8 cellular contexts compared by ENCODE assay signal in genomic region chr5:16616536-16617271, GRCh38. TPM values are rescaled to one million over a fixed set of nuclear protein-coding genes. Genes with fewer than 3 reads are reported as not detected.
DNase-seq lines count a peak whose midpoint lies in the region; ATAC-seq and TF ChIP-seq lines count a peak whose summit lies in the region.

Gene RETREG1 (minus strand): TSS chr5:16616997. CDS start chr5:16616971, 26 bp downstream.

- H3K4me1 Mint-ChIP-seq in activated T-cell treated with anti-CD3 and anti-CD28 coated beads, Interleukin-2, amount 50 U/mL, for 4 hours (ENCODE audit: low read depth) = peaks cover 36% of the 10 kb centered on the region
- H3K4me1 Mint-ChIP-seq in nephron = peaks cover 11% of the 10 kb centered on the region

- H3K9me3 Mint-ChIP-seq in activated T-cell treated with anti-CD3 and anti-CD28 coated beads, Interleukin-2, amount 50 U/mL, for 4 hours = no peaks in the 10 kb centered on the region
- no peaks in the 10 kb centered on the region for H3K9me3 Mint-ChIP-seq in nephron

- H3K36me3 Mint-ChIP-seq in activated T-cell treated with anti-CD3 and anti-CD28 coated beads, Interleukin-2, amount 50 U/mL, for 4 hours (ENCODE audit: insufficient read depth) = no peaks in the 10 kb centered on the region
- H3K36me3 Mint-ChIP-seq in nephron (ENCODE audit: low read depth) = peaks cover 3% of the 10 kb centered on the region

- H3K4me3 Mint-ChIP-seq in activated T-cell treated with anti-CD3 and anti-CD28 coated beads, Interleukin-2, amount 50 U/mL, for 4 hours = peak within 1 kb of the TSS; percentile 93
- H3K4me3 Mint-ChIP-seq in nephron = peak within 1 kb of the TSS; percentile 87 to 91 (median 91)

- no peaks in the 10 kb centered on the region for H3K27me3 Mint-ChIP-seq in activated T-cell treated with anti-CD3 and anti-CD28 coated beads, Interleukin-2, amount 50 U/mL, for 4 hours (ENCODE audit: low read depth)
- H3K27me3 Mint-ChIP-seq in nephron (ENCODE audit: low read depth) = peaks cover 38% of the 10 kb centered on the region

- peak; percentile 57 for ATAC-seq in HG02943 (IDR thresholded peaks at IDR 0.05; ENCODE audit: low read depth, unreplicated experiment)
- ATAC-seq in activated T-cell treated with anti-CD3 and anti-CD28 coated beads, Interleukin-2, amount 50 U/mL, for 4 hours = peak; percentile 83 to 86
- peak; percentile 82 for ATAC-seq in stimulated activated naive CD8-positive, alpha-beta T cell treated with anti-CD3 and anti-CD28 coated beads, Interleukin-15, Interleukin-2, amounts not matched to agents 100 U/mL and 50 U/mL, for 24 hours

- H3K27ac Mint-ChIP-seq in nephron = peak within 1 kb of the TSS; percentile 40 to 79 (median 78)

- peak; percentile 83 to 86 for DNase-seq in NCI-H2081 (lab: John Stamatoyannopoulos, UW)
- no peak for DNase-seq in NCI-H2081 treated with DMSO at 0.1 percent for 48 hours (lab: John Stamatoyannopoulos, UW)
- peak; percentile 92 for DNase-seq in NCI-H69 (lab: John Stamatoyannopoulos, UW)
- peak; percentile 83 for DNase-seq in activated T-cell treated with anti-CD3 and anti-CD28 coated beads, Interleukin-2, amount 50 U/mL, for 4 hours
- peak; percentile 10 for DNase-seq in fibroblast of gingiva (ENCODE audit: low read depth)
- peak; percentile 85 for DNase-seq in stimulated activated naive CD8-positive, alpha-beta T cell treated with anti-CD3 and anti-CD28 coated beads, Interleukin-15, Interleukin-2, amounts not matched to agents 100 U/mL and 50 U/mL, for 24 hours

- no peak for TF ChIP-seq CTCF in nephron (IDR thresholded peaks at IDR 0.05; ENCODE audit: unreplicated experiment in 3 of 3)

RNA-seq across cellular contexts. Expression of gene RETREG1, which starts in this region (rescaled TPM):
- 10 to 100 TPM in 2 of 3 donors, 1 to 10 TPM in 1; 9.6 to 12.2 (median 10.1) TPM for total RNA-seq in activated T-cell treated with anti-CD3 and anti-CD28 coated beads, Interleukin-2, amount 50 U/mL, for 4 hours
